Comparison of ENCODE assay signal across 22 cellular contexts in genomic region chr15:47431501-47431900, GRCh38.
A peak's percentile ranks its signal among the peaks of the same experiment; 100 is the strongest.
DNase-seq lines count a peak whose midpoint lies in the region; ATAC-seq and TF ChIP-seq lines count a peak whose summit lies in the region.
"Had no signal": no experiment of that assay in that cellular context is flagged by ENCODE, and none has a peak within 500 bp of the region (broad histone marks: within the 10 kb centered on the region; RNA-seq: fewer than 3 reads in every experiment).

No MANE protein-coding gene starts in this region.

- H3K27ac Mint-ChIP-seq in HFFc6 (peak overlapping the region; percentile 62), WTC11 (no peak overlapping the region)
- H3K27ac Mint-ChIP-seq: stimulated activated memory B cell treated with anti-CD40 and anti-IgM and Interleukin-4, amounts not matched to agents 10 μg/mL and 1 μg/mL and 100 μg/mL, for 72 hours had no signal

- H3K9me3 ChIP-seq in Peyer's patch = no peaks in the 10 kb centered on the region
- H3K9me3 ChIP-seq: ovary had no signal

- H3K4me3 ChIP-seq in cardiac fibroblast (replicated peaks in 1 of 2; ENCODE audit: low read depth in 2 of 2, low read length in 2 of 2) = no peak overlapping the region
- no peak overlapping the region for H3K4me3 ChIP-seq in Peyer's patch
- H3K4me3 ChIP-seq: ovary had no signal

- no peak overlapping the region for H3K27ac ChIP-seq in Peyer's patch
- H3K27ac ChIP-seq: HL-60, ovary had no signal

- no peaks in the 10 kb centered on the region for H3K36me3 ChIP-seq in Peyer's patch
- H3K36me3 ChIP-seq: ovary had no signal

- no peaks in the 10 kb centered on the region; the same call in 1 of the 2 replicates for H3K36me3 Mint-ChIP-seq in HFFc6 (ENCODE audit: low read depth)
- no peaks in the 10 kb centered on the region for H3K36me3 Mint-ChIP-seq in WTC11
- H3K36me3 Mint-ChIP-seq: stimulated activated memory B cell treated with anti-CD40 and anti-IgM and Interleukin-4, amounts not matched to agents 10 μg/mL and 1 μg/mL and 100 μg/mL, for 72 hours had no signal

- no peaks in the 10 kb centered on the region for H3K9me3 Mint-ChIP-seq in HFFc6
- no peaks in the 10 kb centered on the region for H3K9me3 Mint-ChIP-seq in WTC11

- ATAC-seq in WTC11 = no peak
- ATAC-seq: stimulated activated memory B cell treated with anti-CD40 and anti-IgM and Interleukin-4, amounts not matched to agents 10 μg/mL and 1 μg/mL and 100 μg/mL, for 72 hours had no signal

- peak; percentile 87 for DNase-seq in AG08395 (ENCODE audit: low spot score)
- DNase-seq in HFFc6 = peak; percentile 96
- peak; percentile 50 to 93 for DNase-seq in cardiac fibroblast (ENCODE audit: low read depth in 2 of 2)
- DNase-seq in kidney tubule cell (ENCODE audit: low spot score) = peak; percentile 86
- no peak for DNase-seq in WTC11 (ENCODE audit: low spot score)
- no peak for DNase-seq in Peyer's patch
- no peak for DNase-seq in T-helper 1 cell
- no peak for DNase-seq in cerebellum (ENCODE audit: low spot score)
- DNase-seq: ACHN; activated CD8-positive, alpha-beta memory T cell treated with anti-CD3 and anti-CD28 coated beads, Interleukin-2, amount 50 U/mL, for 48 hours; activated naive CD4-positive, alpha-beta T cell treated with Interleukin-2 at 50 U/mL for 16 hours; caudate nucleus; Kasumi-1; NCI-H1436; NCI-H446 treated with DMSO at 0.1 percent for 48 hours; ovary; SIG-M5; small intestine; T1000; trophoblast cell had no signal

- POLR2A ChIA-PET in WTC11 (lab: Charles Lee) = no interaction called here

- no peak for TF ChIP-seq CTCF in HFFc6 (IDR thresholded peaks at IDR 0.05)
- TF ChIP-seq CTCF in cardiac fibroblast (IDR thresholded peaks at IDR 0.05; ENCODE audit: low read depth, low read length) = no peak
- no peak for TF ChIP-seq CTCF in WTC11 (IDR thresholded peaks at IDR 0.05)
- no peak for TF ChIP-seq CTCF in Peyer's patch (IDR thresholded peaks at IDR 0.05)

- TF ChIP-seq POLR2A in Peyer's patch (IDR thresholded peaks at IDR 0.05) = no peak

- H3K4me1 Mint-ChIP-seq in HFFc6 (ENCODE audit: low read depth) (peaks cover 94% of the 10 kb centered on the region), WTC11 (no peaks in the 10 kb centered on the region)
- H3K4me1 Mint-ChIP-seq: stimulated activated memory B cell treated with anti-CD40 and anti-IgM and Interleukin-4, amounts not matched to agents 10 μg/mL and 1 μg/mL and 100 μg/mL, for 72 hours had no signal

- H3K27me3 ChIP-seq in Peyer's patch = no peaks in the 10 kb centered on the region
- H3K27me3 ChIP-seq: ovary had no signal

- no peaks in the 10 kb centered on the region; the same call in 1 of the 2 replicates for H3K27me3 Mint-ChIP-seq in HFFc6 (ENCODE audit: insufficient read depth)
- H3K27me3 Mint-ChIP-seq in WTC11 (ENCODE audit: low read depth) = no peaks in the 10 kb centered on the region
- H3K27me3 Mint-ChIP-seq: stimulated activated memory B cell treated with anti-CD40 and anti-IgM and Interleukin-4, amounts not matched to agents 10 μg/mL and 1 μg/mL and 100 μg/mL, for 72 hours had no signal

- CTCF ChIA-PET in WTC11 (lab: Charles Lee) = no interaction called here

- peak overlapping the region; percentile 65; the same call in 1 of the 2 replicates for H3K4me3 Mint-ChIP-seq in HFFc6
- H3K4me3 Mint-ChIP-seq in WTC11 = no peak overlapping the region
- H3K4me3 Mint-ChIP-seq: stimulated activated memory B cell treated with anti-CD40 and anti-IgM and Interleukin-4, amounts not matched to agents 10 μg/mL and 1 μg/mL and 100 μg/mL, for 72 hours had no signal

- H3K4me1 ChIP-seq in Peyer's patch = no peaks in the 10 kb centered on the region

TF ChIP-seq in WTC11, 78 proteins besides CTCF, POLR2A, EP300 and RAD21 (continues in another document):
- TF ChIP-seq NFE2L1 (CRISPR knock-in tag; IDR thresholded peaks at IDR 0.05) (no peak), AFF4 (CRISPR knock-in tag; IDR thresholded peaks at IDR 0.05; ENCODE audit: borderline replicate concordance) (no peak), ZNF423 (CRISPR knock-in tag; IDR thresholded peaks at IDR 0.05) (no peak), FOXP4 (CRISPR knock-in tag; IDR thresholded peaks at IDR 0.05) (no peak), ZNF425 (CRISPR knock-in tag; conservative IDR thresholded peaks at IDR 0.05) (no peak), ATF1 (CRISPR knock-in tag; IDR thresholded peaks at IDR 0.05) (no peak), EMX1 (CRISPR knock-in tag; IDR thresholded peaks at IDR 0.05) (no peak), ZMAT4 (CRISPR knock-in tag; IDR thresholded peaks at IDR 0.05) (no peak), ZNF396 (CRISPR knock-in tag; IDR thresholded peaks at IDR 0.05; ENCODE audit: borderline replicate concordance) (no peak), CREB1 (CRISPR knock-in tag; IDR thresholded peaks at IDR 0.05) (no peak), ESRRA (CRISPR knock-in tag; IDR thresholded peaks at IDR 0.05; ENCODE audit: borderline replicate concordance) (no peak), CDX4 (CRISPR knock-in tag; IDR thresholded peaks at IDR 0.05; ENCODE audit: borderline replicate concordance) (no peak), JUN (CRISPR knock-in tag; IDR thresholded peaks at IDR 0.05) (no peak)

Comparison
In these comparisons a context has a peak if more than half of its experiments do, and no peak if none do; other contexts are left out.
1. DNase-seq: peak in AG08395 (single experiment), HFFc6 (single experiment), cardiac fibroblast (2 of 2) and kidney tubule cell (single experiment); none in WTC11 (single experiment), Peyer's patch (0 of 3), T-helper 1 cell (0 of 5) and cerebellum (single experiment).